Comparison of ENCODE assay signal across 9 cellular contexts in the genomic region with DNA sequence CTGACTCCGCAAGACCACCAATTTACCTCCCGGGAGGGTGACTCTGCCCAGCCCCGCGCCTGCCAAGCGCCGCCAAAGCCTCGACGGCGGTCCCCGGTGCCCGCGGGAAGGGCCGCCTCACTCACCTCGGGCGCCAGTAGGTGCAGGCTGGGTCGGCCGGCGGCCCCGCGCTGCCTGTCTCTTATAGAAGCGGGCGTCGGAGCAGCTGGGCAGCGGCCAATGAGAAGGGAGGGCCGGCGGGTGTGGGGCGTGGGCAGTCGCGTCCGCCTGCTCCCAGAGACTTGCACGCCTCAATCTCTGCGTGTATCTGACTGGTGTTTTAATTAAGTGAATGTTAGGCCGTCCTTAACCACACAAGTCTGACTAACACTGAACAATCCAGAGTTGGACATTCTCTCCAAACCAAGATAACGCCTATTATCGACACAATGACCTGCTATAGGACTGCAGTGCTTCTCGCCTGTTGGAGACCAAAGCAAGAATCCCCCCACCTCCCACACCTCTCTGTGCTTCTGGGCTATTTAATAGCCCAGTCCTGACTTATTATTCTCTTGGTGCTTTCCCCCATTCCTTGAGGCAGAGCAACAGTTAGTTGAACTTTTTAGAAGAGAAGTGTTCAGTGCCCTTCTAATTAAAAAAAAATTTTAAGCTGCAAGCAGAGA. TPM values are rescaled to one million over a fixed set of nuclear protein-coding genes. Genes with fewer than 3 reads are reported as not detected.
DNase-seq lines count a peak whose midpoint lies in the region; ATAC-seq, FAIRE-seq and TF ChIP-seq lines count a peak whose summit lies in the region.
"Had no signal": no experiment of that assay in that cellular context is flagged by ENCODE, and none has a peak within 500 bp of the region (broad histone marks: within the 10 kb centered on the region; RNA-seq: fewer than 3 reads in every experiment).

A gene (minus strand): TSS at position 154 of the 662 bp plus-strand sequence. CDS start 5,507 bp downstream, outside the sequence.

- no peak for FAIRE-seq in GM19239 (lab: Jason Lieb, UNC)
- FAIRE-seq: G401.6 had no signal

- DNase-seq in COLO668 (lab: John Stamatoyannopoulos, UW; ENCODE audit: unreplicated experiment) (peak; percentile 40), NCI-H2029 (lab: John Stamatoyannopoulos, UW) (peak; percentile 64), epithelial cell of proximal tubule (ENCODE audit: low read depth) (no peak), mucosa of gallbladder (ENCODE audit: low spot score) (peak; percentile 26), GM19239 (ENCODE audit: insufficient read length, low spot score) (no peak), NCI-H2171 treated with DMSO at 0.1 percent for 48 hours (lab: John Stamatoyannopoulos, UW) (no peak)
- DNase-seq in stimulated activated CD8-positive, alpha-beta memory T cell treated with anti-CD3 and anti-CD28 coated beads, Interleukin-4, amount 100 ng/mL, for 48 hours = no peak

- ATAC-seq in GM18858 (IDR thresholded peaks at IDR 0.05; ENCODE audit: unreplicated experiment) = no peak

- H3K4me3 ChIP-seq in epithelial cell of proximal tubule (ENCODE audit: low read depth, low read length) = peak within 1 kb of the TSS; percentile 30

- TF ChIP-seq CTCF in epithelial cell of proximal tubule (conservative IDR thresholded peaks at IDR 0.05; ENCODE audit: low read depth, low read length) = no peak

RNA-seq across cellular contexts. Expression of the gene that starts here (rescaled TPM):
- total RNA-seq in epithelial cell of proximal tubule (0.07 TPM in 1 of 2 replicates, not detected in the other), mucosa of gallbladder (0.14 TPM)

Comparison
In these comparisons a context has a peak if more than half of its experiments do, and no peak if none do; other contexts are left out.
1. Peak in DNase-seq in mucosa of gallbladder; RNA of the gene not detected or under 1 TPM.
2. DNase-seq: peak in COLO668 (single experiment) and NCI-H2029 (single experiment); none in epithelial cell of proximal tubule (single experiment), GM19239 (single experiment), stimulated activated CD8-positive, alpha-beta memory T cell treated with anti-CD3 and anti-CD28 coated beads, Interleukin-4, amount 100 ng/mL, for 48 hours (single experiment) and NCI-H2171 treated with DMSO at 0.1 percent for 48 hours (single experiment).